Comparison of ENCODE assay signal across 10 cellular contexts in the genomic region with DNA sequence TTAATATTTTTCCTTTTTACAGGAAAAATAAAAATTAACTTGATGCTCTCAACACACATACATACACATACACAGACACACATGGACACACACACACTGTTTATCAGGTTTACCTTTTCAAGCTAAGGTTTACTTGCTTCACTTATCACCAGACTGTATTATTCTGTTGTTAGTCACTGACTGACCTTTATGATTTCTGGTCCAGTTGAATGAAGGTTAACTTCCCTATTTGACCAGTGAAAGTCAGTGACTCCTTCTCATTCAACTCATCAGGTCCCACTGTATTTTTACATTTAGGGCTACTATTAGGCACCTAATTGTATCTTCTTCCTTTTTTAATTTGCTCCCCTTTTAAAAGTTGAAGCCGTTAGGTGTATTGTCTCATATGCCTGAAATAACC.
"Had no signal": no experiment of that assay in that cellular context is flagged by ENCODE, and none has a peak within 500 bp of the region (broad histone marks: within the 10 kb centered on the region; RNA-seq: fewer than 3 reads in every experiment).

No MANE protein-coding gene starts in this region.

- DNase-seq: H9, HCEC 1CT, KBM-7 had no signal

- FAIRE-seq: H1, H54, HepG2 had no signal

- H2AFZ ChIP-seq: GM23338 had no signal

- H3K4me3 Mint-ChIP-seq: GM23338, H9, IgD-negative memory B cell had no signal

- H3K9ac ChIP-seq: KMS-11 had no signal

- H3K27ac Mint-ChIP-seq: GM23338, H9, IgD-negative memory B cell had no signal

- H3K27ac ChIP-seq: HL-60, KMS-11 had no signal

- H3K27me3 Mint-ChIP-seq: IgD-negative memory B cell had no signal

- H3K4me3 ChIP-seq: GM23338 had no signal

- H3K4me2 ChIP-seq: GM23338, KMS-11 had no signal

- ATAC-seq: GM23338, HepG2 had no signal

- H3K9me3 Mint-ChIP-seq: GM23338, H9, IgD-negative memory B cell had no signal

- H3K36me3 Mint-ChIP-seq: IgD-negative memory B cell had no signal
